ENCODE assay signal across 28 cellular contexts in the genomic region with DNA sequence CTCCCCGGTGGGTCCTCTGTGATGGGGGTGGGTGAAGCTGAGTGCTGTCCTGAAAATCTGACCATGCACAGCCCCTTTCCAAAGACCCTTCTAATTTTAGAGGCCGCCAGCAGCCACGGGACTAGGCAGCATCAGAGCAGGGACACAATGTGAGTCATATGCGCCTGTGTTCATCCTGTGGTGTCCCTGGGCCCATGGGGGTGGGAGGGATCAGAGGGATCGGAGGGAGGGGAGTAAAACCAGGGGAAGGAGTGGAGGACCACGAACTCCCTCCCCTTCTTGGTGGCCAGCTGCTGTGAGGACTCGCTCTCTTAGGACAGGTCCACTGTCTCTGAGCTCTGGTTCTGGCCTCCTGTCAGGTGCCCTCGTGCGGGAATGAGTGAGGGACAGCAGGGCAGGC.
DNase-seq lines count a peak whose midpoint lies in the region; ATAC-seq, FAIRE-seq and TF ChIP-seq lines count a peak whose summit lies in the region.
"Had no signal": no experiment of that assay in that cellular context is flagged by ENCODE, and none has a peak within 500 bp of the region (broad histone marks: within the 10 kb centered on the region; RNA-seq: fewer than 3 reads in every experiment).

No MANE protein-coding gene starts in this region.

- H3K36me3 ChIP-seq in BLaER1 treated with 17β-estradiol and CSF1 and Interleukin-3, amounts not matched to agents 10 nM and 100 nM, result peaks cover 0 to 20% (median 4%) of the 10 kb centered on the region in 11 experiments; a peak in 7 of 22 replicates
- H3K36me3 ChIP-seq in HepG2 (replicated peaks in 1 of 2; ENCODE audit: control insufficient read depth in 1 of 2, insufficient read depth in 2 of 2, low read length in 2 of 2), result no peaks in the 10 kb centered on the region
- H3K36me3 ChIP-seq: colonic mucosa, esophagus squamous epithelium had no signal

- in situ Hi-C loops in HepG2 (cut with HindIII; ENCODE audit: extremely low pct_ligation_motif_present, low pct_unique_long_range_greater_than_20kb), result loop anchor here (5.0 kb wide), 1 partner anchor 189 kb away; no protein-coding TSS in a partner anchor

- no peaks in the 10 kb centered on the region for H3K9me3 Mint-ChIP-seq in central memory CD8-positive, alpha-beta T cell
- H3K9me3 Mint-ChIP-seq: activated CD4-positive, alpha-beta memory T cell treated with anti-CD3 and anti-CD28 coated beads for 36 hours; activated naive CD8-positive, alpha-beta T cell treated with anti-CD3 and anti-CD28 coated beads for 36 hours; activated T-helper 2 cell treated with anti-CD3 and anti-CD28 coated beads, Interferon-gamma antibody, Interleukin-2, Interleukin-4, amounts not matched to agents 10 μg/mL and 5 μg/mL and 100 μg/mL, durations not matched to agents 14 hours and 24 hours and 36 hours; endodermal cell; stimulated activated effector memory CD8-positive, alpha-beta T cell treated with anti-CD3 and anti-CD28 coated beads, Interleukin-12 subunit alpha, Interleukin-12 subunit beta, amount 100 ng/mL, for 72 hours; T-helper 2 cell treated with Interferon-gamma antibody and Interleukin-4, amounts not matched to agents 5 μg/mL and 100 μg/mL, for 36 hours had no signal

- TF ChIP-seq POLR2A in NB4 (IDR thresholded peaks at IDR 0.05; ENCODE audit: extremely low read depth, insufficient read length), result no peak
- no peak for TF ChIP-seq POLR2A in HepG2 (IDR thresholded peaks at IDR 0.05; ENCODE audit: insufficient read depth in 1 of 2, low read depth in 2 of 2, low read length in 2 of 2)

- no peak overlapping the region for H3K4me3 ChIP-seq in BLaER1 treated with 17β-estradiol and CSF1 and Interleukin-3, amounts not matched to agents 10 nM and 100 nM
- H3K4me3 ChIP-seq in NB4 (ENCODE audit: low read depth, low read length), result no peak overlapping the region
- no peak overlapping the region for H3K4me3 ChIP-seq in HepG2 (replicated peaks in 1 of 3; ENCODE audit: insufficient read depth in 1 of 3, low read depth in 2 of 3, low read length in 3 of 3)
- H3K4me3 ChIP-seq: body of pancreas, colonic mucosa, esophagus squamous epithelium had no signal

- H3K79me2 ChIP-seq in HepG2 (ENCODE audit: insufficient read depth, low read length), result no peaks in the 10 kb centered on the region

- H3K27ac Mint-ChIP-seq in central memory CD8-positive, alpha-beta T cell (ENCODE audit: low read depth), result peak overlapping the region; percentile 16
- H3K27ac Mint-ChIP-seq: activated CD4-positive, alpha-beta memory T cell treated with anti-CD3 and anti-CD28 coated beads for 36 hours; activated naive CD8-positive, alpha-beta T cell treated with anti-CD3 and anti-CD28 coated beads for 36 hours; activated T-helper 2 cell treated with anti-CD3 and anti-CD28 coated beads, Interferon-gamma antibody, Interleukin-2, Interleukin-4, amounts not matched to agents 10 μg/mL and 5 μg/mL and 100 μg/mL, durations not matched to agents 14 hours and 24 hours and 36 hours; stimulated activated effector memory CD8-positive, alpha-beta T cell treated with anti-CD3 and anti-CD28 coated beads, Interleukin-12 subunit alpha, Interleukin-12 subunit beta, amount 100 ng/mL, for 72 hours; T-helper 2 cell treated with Interferon-gamma antibody and Interleukin-4, amounts not matched to agents 5 μg/mL and 100 μg/mL, for 36 hours had no signal

- peaks cover 0 to 20% (median 0%) of the 10 kb centered on the region in 11 experiments; a peak in 3 of 22 replicates for H3K27me3 ChIP-seq in BLaER1 treated with 17β-estradiol and CSF1 and Interleukin-3, amounts not matched to agents 10 nM and 100 nM
- H3K27me3 ChIP-seq in HepG2 (ENCODE audit: control insufficient read depth in 1 of 2, insufficient read depth in 2 of 2, low read length in 2 of 2), result no peaks in the 10 kb centered on the region
- H3K27me3 ChIP-seq: body of pancreas, colonic mucosa, esophagus squamous epithelium had no signal

- H3K4me3 Mint-ChIP-seq in central memory CD8-positive, alpha-beta T cell, result no peak overlapping the region
- H3K4me3 Mint-ChIP-seq: activated CD4-positive, alpha-beta memory T cell treated with anti-CD3 and anti-CD28 coated beads for 36 hours; activated naive CD8-positive, alpha-beta T cell treated with anti-CD3 and anti-CD28 coated beads for 36 hours; endodermal cell; stimulated activated effector memory CD8-positive, alpha-beta T cell treated with anti-CD3 and anti-CD28 coated beads, Interleukin-12 subunit alpha, Interleukin-12 subunit beta, amount 100 ng/mL, for 72 hours; T-helper 2 cell treated with Interferon-gamma antibody and Interleukin-4, amounts not matched to agents 5 μg/mL and 100 μg/mL, for 36 hours had no signal

- 0 out of 22 replicates have a peak overlapping the region, but pooled peaks of 1 of the 11 experiments have one; percentile 29 for H3K27ac ChIP-seq in BLaER1 treated with 17β-estradiol and CSF1 and Interleukin-3, amounts not matched to agents 10 nM and 100 nM
- H3K27ac ChIP-seq in HepG2 (ENCODE audit: extremely low read length, insufficient read depth, low read length), result no peak overlapping the region
- H3K27ac ChIP-seq: body of pancreas, colonic mucosa, esophagus squamous epithelium had no signal

- CTCF ChIA-PET in HepG2 (lab: Yijun Ruan, JAX; ENCODE audit: low intra/inter-chr PET ratio, low total read pairs), result no interaction called here

- H3K9me3 ChIP-seq in BLaER1 treated with 17β-estradiol and CSF1 and Interleukin-3, amounts not matched to agents 10 nM and 100 nM (replicated peaks in 1 of 11), result no peaks in the 10 kb centered on the region
- no peaks in the 10 kb centered on the region for H3K9me3 ChIP-seq in HepG2 (ENCODE audit: low read length)
- H3K9me3 ChIP-seq: body of pancreas, colonic mucosa, esophagus squamous epithelium had no signal

- intact Hi-C loops in posterior vena cava (cut with DNase I), result loop anchor here (2.0 to 10.0 kb wide), 2 partner anchors 185 to 251 kb away; no protein-coding TSS in a partner anchor
- intact Hi-C loops in HepG2 (cut with micrococcal nuclease; ENCODE audit: unreplicated experiment), result no loop called here

- TF ChIP-seq RAD21 in HepG2 (CRISPR knock-in tag; IDR thresholded peaks at IDR 0.05), result no peak

- no peak for FAIRE-seq in HepG2 (lab: Jason Lieb, UNC)
- FAIRE-seq: frontal cortex, islet of Langerhans had no signal

- TF ChIP-seq EP300 in HepG2 (IDR thresholded peaks at IDR 0.05; ENCODE audit: low read depth in 2 of 2, low read length in 2 of 2) (no peak), HepG2 (CRISPR knock-in tag; IDR thresholded peaks at IDR 0.05; ENCODE audit: borderline replicate concordance) (no peak)

- peaks cover 18% of the 10 kb centered on the region for H3K4me1 Mint-ChIP-seq in central memory CD8-positive, alpha-beta T cell

- H3K27me3 Mint-ChIP-seq in central memory CD8-positive, alpha-beta T cell, result no peaks in the 10 kb centered on the region
- H3K27me3 Mint-ChIP-seq: activated CD4-positive, alpha-beta memory T cell treated with anti-CD3 and anti-CD28 coated beads for 36 hours; activated naive CD8-positive, alpha-beta T cell treated with anti-CD3 and anti-CD28 coated beads for 36 hours had no signal

- POLR2A ChIA-PET in HepG2 (lab: Yijun Ruan, JAX), result no interaction called here

- WGBS in HepG2 (ENCODE audit: low lambda C conversion rate), result 93% methylated on average over 9 of the region's 9 CpGs

- ATAC-seq in central memory CD8-positive, alpha-beta T cell (replicated peaks; ENCODE audit: extremely low read depth, poor library complexity, severe bottlenecking), result no peak
- no peak for ATAC-seq in stimulated activated naive CD8-positive, alpha-beta T cell treated with anti-CD3 and anti-CD28 coated beads, Interleukin-15, Interleukin-2, amounts not matched to agents 100 U/mL and 50 U/mL, for 24 hours
- no peak for ATAC-seq in HepG2
- no peak for ATAC-seq in HG02610 (IDR thresholded peaks at IDR 0.05; ENCODE audit: unreplicated experiment)
- ATAC-seq: body of pancreas; SK-N-SH treated with all-trans-retinoic acid at 6 μM for 48 hours; stimulated activated effector memory CD8-positive, alpha-beta T cell treated with anti-CD3 and anti-CD28 coated beads, Interleukin-12 subunit alpha, Interleukin-12 subunit beta, amount 100 ng/mL, for 72 hours had no signal

- peak overlapping the region; percentile 50 to 80 (median 65) for H3K4me2 ChIP-seq in BLaER1 treated with 17β-estradiol and CSF1 and Interleukin-3, amounts not matched to agents 10 nM and 100 nM
- H3K4me2 ChIP-seq in HepG2 (ENCODE audit: low read depth, low read length), result no peak overlapping the region

- no TSS peak for BruUV-seq in HepG2 (replicated peaks; lab: Mats Ljungman, UMichigan)

- peaks cover 13% of the 10 kb centered on the region for H3K36me3 Mint-ChIP-seq in central memory CD8-positive, alpha-beta T cell (ENCODE audit: insufficient read depth)

- TF ChIP-seq CTCF in NB4 (IDR thresholded peaks at IDR 0.05; ENCODE audit: low read depth, low read length) (no peak), HepG2 (CRISPR knock-in tag; IDR thresholded peaks at IDR 0.05) (no peak)

- peak overlapping the region in 4 of 11 experiments; percentile 15 to 48 (median 35); a peak in 7 of 22 replicates for H3K9ac ChIP-seq in BLaER1 treated with 17β-estradiol and CSF1 and Interleukin-3, amounts not matched to agents 10 nM and 100 nM
- no peak overlapping the region for H3K9ac ChIP-seq in HepG2 (ENCODE audit: insufficient read depth, low read depth, low read length)

- H2AFZ ChIP-seq in HepG2 (ENCODE audit: low read length), result no peak overlapping the region

- H3K4me1 ChIP-seq in BLaER1 treated with 17β-estradiol and CSF1 and Interleukin-3, amounts not matched to agents 10 nM and 100 nM, result peaks cover 48 to 85% (median 67%) of the 10 kb centered on the region in 10 experiments
- peaks cover 12% of the 10 kb centered on the region for H3K4me1 ChIP-seq in HepG2 (ENCODE audit: insufficient read depth, low read length)
- H3K4me1 ChIP-seq: body of pancreas, colonic mucosa had no signal

- H4K20me1 ChIP-seq in BLaER1 treated with 17β-estradiol and CSF1 and Interleukin-3, amounts not matched to agents 10 nM and 100 nM, result peaks cover 0 to 91% (median 72%) of the 10 kb centered on the region in 11 experiments; a peak in 19 of 22 replicates
- no peaks in the 10 kb centered on the region for H4K20me1 ChIP-seq in HepG2 (ENCODE audit: insufficient read depth, low read length)

- DNase-seq in NB4 (ENCODE audit: low read depth) (peak; percentile 31), posterior vena cava (ENCODE audit: low spot score) (peak; percentile 56), T-helper 9 cell (no peak), HepG2 (ENCODE audit: low spot score) (no peak)
- DNase-seq in central memory CD8-positive, alpha-beta T cell (ENCODE audit: low spot score in 2 of 2), result no peak
- no peak for DNase-seq in stimulated activated naive CD8-positive, alpha-beta T cell treated with anti-CD3 and anti-CD28 coated beads, Interleukin-15, Interleukin-2, amounts not matched to agents 100 U/mL and 50 U/mL, for 24 hours
- DNase-seq: ACHN; activated CD4-positive, alpha-beta memory T cell treated with anti-CD3 and anti-CD28 coated beads for 36 hours; activated CD4-positive, CD25-positive, alpha-beta regulatory T cell; activated naive CD8-positive, alpha-beta T cell treated with anti-CD3 and anti-CD28 coated beads for 36 hours; body of pancreas; colonic mucosa; endodermal cell; esophagus squamous epithelium; Kasumi-1; NCI-H1048; NCI-H1930; NCI-H2227 treated with DMSO at 0.1 percent for 48 hours; RPMI8226; stimulated activated CD4-positive, alpha-beta T cell treated with anti-CD3 and anti-CD28 coated beads, Interleukin-1b, Interleukin-23, amount 100 ng/mL, for 48 hours had no signal

TF ChIP-seq in HepG2, 621 proteins besides CTCF, POLR2A, EP300 and RAD21 (continues in another document):
- TF ChIP-seq TOE1 (CRISPR knock-in tag; IDR thresholded peaks at IDR 0.05), result no peak

Comparison
In these comparisons a context has a peak if more than half of its experiments do, and no peak if none do; other contexts are left out.
1. DNase-seq: peak in NB4 (single experiment) and posterior vena cava (single experiment); none in central memory CD8-positive, alpha-beta T cell (0 of 2), T-helper 9 cell (single experiment), stimulated activated naive CD8-positive, alpha-beta T cell treated with anti-CD3 and anti-CD28 coated beads, Interleukin-15, Interleukin-2, amounts not matched to agents 100 U/mL and 50 U/mL, for 24 hours (single experiment) and HepG2 (single experiment).